ENCODE assay signal across 1 cellular context in the genomic region with DNA sequence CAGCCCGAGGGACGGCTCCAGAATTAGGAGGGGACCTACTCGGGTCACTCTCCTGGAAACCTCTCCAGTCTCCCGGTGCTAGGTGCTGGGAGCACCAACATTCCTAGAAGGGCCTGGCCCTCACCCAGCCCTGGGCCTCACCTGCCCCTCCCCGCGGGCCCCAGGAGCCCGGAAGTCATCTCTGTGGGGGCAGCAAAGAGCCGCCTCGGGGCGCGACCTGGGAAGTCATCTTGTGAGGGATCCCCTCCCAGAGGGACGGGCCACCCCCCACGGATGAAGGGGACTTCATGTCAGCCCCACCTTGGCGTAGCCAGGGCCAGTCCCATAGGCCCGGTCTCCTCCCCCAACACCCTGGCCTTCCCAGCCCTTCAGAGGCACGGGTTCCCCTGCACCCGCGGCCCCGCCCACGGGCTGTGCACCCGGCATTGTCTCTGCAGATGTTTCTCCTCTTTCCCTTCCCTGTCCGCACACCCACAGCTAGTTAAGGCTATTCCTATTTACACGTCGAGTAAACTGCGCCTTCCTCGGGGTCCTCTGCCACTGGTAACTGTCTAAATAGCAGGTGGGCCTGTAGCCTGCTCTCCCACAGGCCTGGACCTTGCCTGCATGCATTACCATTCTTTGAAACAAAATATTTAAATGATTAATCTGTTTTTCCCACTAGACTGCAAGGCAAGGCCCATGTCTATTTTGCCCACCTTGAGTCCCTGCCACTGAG.
TF ChIP-seq lines count a peak whose summit lies in the region.

No MANE protein-coding gene starts in this region.

TF ChIP-seq in HepG2, 621 proteins besides CTCF, POLR2A, EP300 and RAD21 (continued from another document and continues in another):
- TF ChIP-seq, protein P1, sequence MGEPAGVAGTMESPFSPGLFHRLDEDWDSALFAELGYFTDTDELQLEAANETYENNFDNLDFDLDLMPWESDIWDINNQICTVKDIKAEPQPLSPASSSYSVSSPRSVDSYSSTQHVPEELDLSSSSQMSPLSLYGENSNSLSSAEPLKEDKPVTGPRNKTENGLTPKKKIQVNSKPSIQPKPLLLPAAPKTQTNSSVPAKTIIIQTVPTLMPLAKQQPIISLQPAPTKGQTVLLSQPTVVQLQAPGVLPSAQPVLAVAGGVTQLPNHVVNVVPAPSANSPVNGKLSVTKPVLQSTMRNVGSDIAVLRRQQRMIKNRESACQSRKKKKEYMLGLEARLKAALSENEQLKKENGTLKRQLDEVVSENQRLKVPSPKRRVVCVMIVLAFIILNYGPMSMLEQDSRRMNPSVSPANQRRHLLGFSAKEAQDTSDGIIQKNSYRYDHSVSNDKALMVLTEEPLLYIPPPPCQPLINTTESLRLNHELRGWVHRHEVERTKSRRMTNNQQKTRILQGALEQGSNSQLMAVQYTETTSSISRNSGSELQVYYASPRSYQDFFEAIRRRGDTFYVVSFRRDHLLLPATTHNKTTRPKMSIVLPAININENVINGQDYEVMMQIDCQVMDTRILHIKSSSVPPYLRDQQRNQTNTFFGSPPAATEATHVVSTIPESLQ (CRISPR knock-in tag; conservative IDR thresholded peaks at IDR 0.05), result no peak
- TF ChIP-seq, protein P2, sequence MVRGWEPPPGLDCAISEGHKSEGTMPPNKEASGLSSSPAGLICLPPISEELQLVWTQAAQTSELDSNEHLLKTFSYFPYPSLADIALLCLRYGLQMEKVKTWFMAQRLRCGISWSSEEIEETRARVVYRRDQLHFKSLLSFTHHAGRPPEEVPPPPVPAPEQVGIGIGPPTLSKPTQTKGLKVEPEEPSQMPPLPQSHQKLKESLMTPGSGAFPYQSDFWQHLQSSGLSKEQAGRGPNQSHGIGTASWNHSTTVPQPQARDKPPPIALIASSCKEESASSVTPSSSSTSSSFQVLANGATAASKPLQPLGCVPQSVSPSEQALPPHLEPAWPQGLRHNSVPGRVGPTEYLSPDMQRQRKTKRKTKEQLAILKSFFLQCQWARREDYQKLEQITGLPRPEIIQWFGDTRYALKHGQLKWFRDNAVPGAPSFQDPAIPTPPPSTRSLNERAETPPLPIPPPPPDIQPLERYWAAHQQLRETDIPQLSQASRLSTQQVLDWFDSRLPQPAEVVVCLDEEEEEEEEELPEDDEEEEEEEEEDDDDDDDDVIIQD (CRISPR knock-in tag; IDR thresholded peaks at IDR 0.05; ENCODE audit: low read depth), result no peak; the same call in none of the 2 replicates
- TF ChIP-seq TBX2 (CRISPR knock-in tag; IDR thresholded peaks at IDR 0.05; ENCODE audit: borderline replicate concordance), result peak; percentile 91
- peak; percentile 99 for TF ChIP-seq BCL6 (CRISPR knock-in tag; IDR thresholded peaks at IDR 0.05)
- 0 out of 2 replicates have a peak, but pooled peaks have one; percentile 6 for TF ChIP-seq ZSCAN30 (CRISPR knock-in tag; IDR thresholded peaks at IDR 0.05)
- TF ChIP-seq NCOA2 (CRISPR knock-in tag; IDR thresholded peaks at IDR 0.05), result peak; percentile 54; the same call in 1 of the 2 replicates
- TF ChIP-seq BATF2 (CRISPR knock-in tag; IDR thresholded peaks at IDR 0.05), result no peak; the same call in 1 of the 2 replicates
- TF ChIP-seq ZNF672 (CRISPR knock-in tag; IDR thresholded peaks at IDR 0.05), result 0 out of 2 replicates have a peak, but pooled peaks have one; percentile 81
- TF ChIP-seq ZNF670 (CRISPR knock-in tag; IDR thresholded peaks at IDR 0.05; ENCODE audit: borderline replicate concordance), result peak; percentile 97; the same call in 1 of the 2 replicates
- TF ChIP-seq ZNF550 (CRISPR knock-in tag; IDR thresholded peaks at IDR 0.05; ENCODE audit: borderline replicate concordance), result no peak
- TF ChIP-seq ZNF343 (CRISPR knock-in tag; IDR thresholded peaks at IDR 0.05), result peak; percentile 78
- no peak; the same call in 1 of the 2 replicates for TF ChIP-seq AKAP8 (CRISPR knock-in tag; IDR thresholded peaks at IDR 0.05)
- no peak for TF ChIP-seq TMF1 (CRISPR knock-in tag; IDR thresholded peaks at IDR 0.05; ENCODE audit: low read depth)
- no peak for TF ChIP-seq SNAI1 (CRISPR knock-in tag; IDR thresholded peaks at IDR 0.05; ENCODE audit: borderline replicate concordance)
- no peak for TF ChIP-seq BRF2 (CRISPR knock-in tag; IDR thresholded peaks at IDR 0.05)
- TF ChIP-seq ZSCAN22 (CRISPR knock-in tag; IDR thresholded peaks at IDR 0.05), result no peak
- no peak for TF ChIP-seq NFRKB (IDR thresholded peaks at IDR 0.05)
- TF ChIP-seq MEF2D (CRISPR knock-in tag; IDR thresholded peaks at IDR 0.05), result peak; percentile 81; the same call in 1 of the 2 replicates
- TF ChIP-seq ZFP36 (IDR thresholded peaks at IDR 0.05; ENCODE audit: borderline replicate concordance, low read depth, low read length, partially characterized antibody), result no peak
- TF ChIP-seq, protein P3, sequence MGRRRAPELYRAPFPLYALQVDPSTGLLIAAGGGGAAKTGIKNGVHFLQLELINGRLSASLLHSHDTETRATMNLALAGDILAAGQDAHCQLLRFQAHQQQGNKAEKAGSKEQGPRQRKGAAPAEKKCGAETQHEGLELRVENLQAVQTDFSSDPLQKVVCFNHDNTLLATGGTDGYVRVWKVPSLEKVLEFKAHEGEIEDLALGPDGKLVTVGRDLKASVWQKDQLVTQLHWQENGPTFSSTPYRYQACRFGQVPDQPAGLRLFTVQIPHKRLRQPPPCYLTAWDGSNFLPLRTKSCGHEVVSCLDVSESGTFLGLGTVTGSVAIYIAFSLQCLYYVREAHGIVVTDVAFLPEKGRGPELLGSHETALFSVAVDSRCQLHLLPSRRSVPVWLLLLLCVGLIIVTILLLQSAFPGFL (CRISPR knock-in tag; IDR thresholded peaks at IDR 0.05), result no peak
- peak; percentile 83 for TF ChIP-seq ZNF792 (CRISPR knock-in tag; IDR thresholded peaks at IDR 0.05)
- TF ChIP-seq KLF15 (CRISPR knock-in tag; IDR thresholded peaks at IDR 0.05; ENCODE audit: borderline replicate concordance), result no peak
- TF ChIP-seq ZNF253 (CRISPR knock-in tag; IDR thresholded peaks at IDR 0.05; ENCODE audit: borderline replicate concordance), result no peak
- TF ChIP-seq RFXANK (CRISPR knock-in tag; IDR thresholded peaks at IDR 0.05), result no peak
- TF ChIP-seq NCOR1 (IDR thresholded peaks at IDR 0.05; ENCODE audit: borderline replicate concordance, low read length), result 0 out of 2 replicates have a peak, but pooled peaks have one; percentile 48
- peak; percentile 14 for TF ChIP-seq RBM22 (optimal IDR thresholded peaks at IDR 0.05; ENCODE audit: low read length)
- TF ChIP-seq, protein P4, sequence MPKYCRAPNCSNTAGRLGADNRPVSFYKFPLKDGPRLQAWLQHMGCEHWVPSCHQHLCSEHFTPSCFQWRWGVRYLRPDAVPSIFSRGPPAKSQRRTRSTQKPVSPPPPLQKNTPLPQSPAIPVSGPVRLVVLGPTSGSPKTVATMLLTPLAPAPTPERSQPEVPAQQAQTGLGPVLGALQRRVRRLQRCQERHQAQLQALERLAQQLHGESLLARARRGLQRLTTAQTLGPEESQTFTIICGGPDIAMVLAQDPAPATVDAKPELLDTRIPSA (CRISPR knock-in tag; IDR thresholded peaks at IDR 0.05; ENCODE audit: borderline replicate concordance), result 0 out of 2 replicates have a peak, but pooled peaks have one; percentile 82
- TF ChIP-seq BCLAF1 (IDR thresholded peaks at IDR 0.05), result no peak
- TF ChIP-seq, protein P5, sequence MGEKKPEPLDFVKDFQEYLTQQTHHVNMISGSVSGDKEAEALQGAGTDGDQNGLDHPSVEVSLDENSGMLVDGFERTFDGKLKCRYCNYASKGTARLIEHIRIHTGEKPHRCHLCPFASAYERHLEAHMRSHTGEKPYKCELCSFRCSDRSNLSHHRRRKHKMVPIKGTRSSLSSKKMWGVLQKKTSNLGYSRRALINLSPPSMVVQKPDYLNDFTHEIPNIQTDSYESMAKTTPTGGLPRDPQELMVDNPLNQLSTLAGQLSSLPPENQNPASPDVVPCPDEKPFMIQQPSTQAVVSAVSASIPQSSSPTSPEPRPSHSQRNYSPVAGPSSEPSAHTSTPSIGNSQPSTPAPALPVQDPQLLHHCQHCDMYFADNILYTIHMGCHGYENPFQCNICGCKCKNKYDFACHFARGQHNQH (CRISPR knock-in tag; IDR thresholded peaks at IDR 0.05), result peak; percentile 93
- TF ChIP-seq HOXA7 (CRISPR knock-in tag; IDR thresholded peaks at IDR 0.05), result no peak
- TF ChIP-seq ZNF512 (CRISPR knock-in tag; IDR thresholded peaks at IDR 0.05), result no peak; the same call in 1 of the 2 replicates
- TF ChIP-seq ZNF782 (CRISPR knock-in tag; IDR thresholded peaks at IDR 0.05; ENCODE audit: borderline replicate concordance), result no peak
- TF ChIP-seq HNRNPLL (IDR thresholded peaks at IDR 0.05; ENCODE audit: low read depth, low read length, poor library complexity, severe bottlenecking), result no peak
- TF ChIP-seq ZNF589 (CRISPR knock-in tag; conservative IDR thresholded peaks at IDR 0.05), result no peak; the same call in 1 of the 2 replicates
- TF ChIP-seq, protein P6, sequence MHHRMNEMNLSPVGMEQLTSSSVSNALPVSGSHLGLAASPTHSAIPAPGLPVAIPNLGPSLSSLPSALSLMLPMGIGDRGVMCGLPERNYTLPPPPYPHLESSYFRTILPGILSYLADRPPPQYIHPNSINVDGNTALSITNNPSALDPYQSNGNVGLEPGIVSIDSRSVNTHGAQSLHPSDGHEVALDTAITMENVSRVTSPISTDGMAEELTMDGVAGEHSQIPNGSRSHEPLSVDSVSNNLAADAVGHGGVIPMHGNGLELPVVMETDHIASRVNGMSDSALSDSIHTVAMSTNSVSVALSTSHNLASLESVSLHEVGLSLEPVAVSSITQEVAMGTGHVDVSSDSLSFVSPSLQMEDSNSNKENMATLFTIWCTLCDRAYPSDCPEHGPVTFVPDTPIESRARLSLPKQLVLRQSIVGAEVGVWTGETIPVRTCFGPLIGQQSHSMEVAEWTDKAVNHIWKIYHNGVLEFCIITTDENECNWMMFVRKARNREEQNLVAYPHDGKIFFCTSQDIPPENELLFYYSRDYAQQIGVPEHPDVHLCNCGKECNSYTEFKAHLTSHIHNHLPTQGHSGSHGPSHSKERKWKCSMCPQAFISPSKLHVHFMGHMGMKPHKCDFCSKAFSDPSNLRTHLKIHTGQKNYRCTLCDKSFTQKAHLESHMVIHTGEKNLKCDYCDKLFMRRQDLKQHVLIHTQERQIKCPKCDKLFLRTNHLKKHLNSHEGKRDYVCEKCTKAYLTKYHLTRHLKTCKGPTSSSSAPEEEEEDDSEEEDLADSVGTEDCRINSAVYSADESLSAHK (CRISPR knock-in tag; IDR thresholded peaks at IDR 0.05; ENCODE audit: borderline replicate concordance), result no peak
- peak; percentile 92 for TF ChIP-seq ZBTB7B (CRISPR knock-in tag; IDR thresholded peaks at IDR 0.05)
- peak; percentile 91 for TF ChIP-seq ZBTB42 (CRISPR knock-in tag; IDR thresholded peaks at IDR 0.05)
- 0 out of 2 replicates have a peak, but pooled peaks have one; percentile 47 for TF ChIP-seq CSRNP1 (CRISPR knock-in tag; IDR thresholded peaks at IDR 0.05)
- no peak for TF ChIP-seq ZNF598 (CRISPR knock-in tag; IDR thresholded peaks at IDR 0.05; ENCODE audit: borderline replicate concordance)
- TF ChIP-seq ZNF766 (CRISPR knock-in tag; IDR thresholded peaks at IDR 0.05; ENCODE audit: borderline replicate concordance), result no peak
- no peak for TF ChIP-seq SMAD3 (CRISPR knock-in tag; IDR thresholded peaks at IDR 0.05)
